Comparison of ENCODE assay signal across 24 cellular contexts in genomic region chr11:99683933-99684332, GRCh38.
A peak's percentile ranks its signal among the peaks of the same experiment; 100 is the strongest.
DNase-seq lines count a peak whose midpoint lies in the region; ATAC-seq and TF ChIP-seq lines count a peak whose summit lies in the region.
"Had no signal": no experiment of that assay in that cellular context is flagged by ENCODE, and none has a peak within 500 bp of the region (broad histone marks: within the 10 kb centered on the region; RNA-seq: fewer than 3 reads in every experiment).

No MANE protein-coding gene starts in this region.

- H3K27me3 ChIP-seq in PC-3 (ENCODE audit: low read length) (peaks cover 6% of the 10 kb centered on the region; the same call in 1 of the 2 replicates), uterus (no peaks in the 10 kb centered on the region)
- H3K27me3 ChIP-seq: body of pancreas, sigmoid colon, thyroid gland had no signal

- no TSS peak for BruUV-seq in PC-3 (replicated peaks; lab: Mats Ljungman, UMichigan)

- H3K4me1 ChIP-seq in PC-3 (ENCODE audit: insufficient read depth, low read length) (no peaks in the 10 kb centered on the region), uterus (no peaks in the 10 kb centered on the region)
- H3K4me1 ChIP-seq: sigmoid colon, thyroid gland had no signal

- H3K9me2 ChIP-seq in PC-3 (replicated peaks; ENCODE audit: low read length): no peaks in the 10 kb centered on the region

- CTCF ChIA-PET in PC-3 (lab: Charles Lee): no interaction called here

- H3K36me3 ChIP-seq in PC-3 (ENCODE audit: low read depth, low read length) (no peaks in the 10 kb centered on the region), uterus (no peaks in the 10 kb centered on the region)
- H3K36me3 ChIP-seq: sigmoid colon, thyroid gland had no signal

- TF ChIP-seq POLR2A in uterus (IDR thresholded peaks at IDR 0.05): no peak

- H3K27ac Mint-ChIP-seq in glutamatergic neuron (ENCODE audit: unreplicated experiment): peak overlapping the region; percentile 1
- no peak overlapping the region for H3K27ac Mint-ChIP-seq in activated T-helper 1 cell treated with anti-CD3 and anti-CD28 coated beads, Interleukin-12 subunit alpha, Interleukin-12 subunit beta, Interleukin-2, Interleukin-4 antibody, amounts not matched to agents 30 ng/mL and 10 ng/mL and 1 ng/mL, durations not matched to agents 14 hours and 24 hours and 36 hours
- H3K27ac Mint-ChIP-seq: CD14-positive monocyte; progenitor cell of endocrine pancreas; stimulated activated naive CD8-positive, alpha-beta T cell treated with anti-CD3 and anti-CD28 coated beads, Interleukin-15, amount 100 ng/mL, for 72 hours; T-helper 17 cell had no signal

- H3K27ac ChIP-seq in PC-3 (ENCODE audit: low read length): no peak overlapping the region
- no peak overlapping the region for H3K27ac ChIP-seq in uterus
- H3K27ac ChIP-seq: body of pancreas, sigmoid colon, thyroid gland had no signal

- H3K4me3 Mint-ChIP-seq in glutamatergic neuron (ENCODE audit: unreplicated experiment): no peak overlapping the region
- no peak overlapping the region for H3K4me3 Mint-ChIP-seq in activated T-helper 1 cell treated with anti-CD3 and anti-CD28 coated beads, Interleukin-12 subunit alpha, Interleukin-12 subunit beta, Interleukin-2, Interleukin-4 antibody, amounts not matched to agents 30 ng/mL and 10 ng/mL and 1 ng/mL, durations not matched to agents 14 hours and 24 hours and 36 hours
- H3K4me3 Mint-ChIP-seq: CD14-positive monocyte; stimulated activated naive CD8-positive, alpha-beta T cell treated with anti-CD3 and anti-CD28 coated beads, Interleukin-15, amount 100 ng/mL, for 72 hours; T-helper 17 cell had no signal

- no peaks in the 10 kb centered on the region for H4K20me1 ChIP-seq in PC-3 (ENCODE audit: low read length)

- ATAC-seq in GM18907 (IDR thresholded peaks at IDR 0.05; ENCODE audit: unreplicated experiment) (peak; percentile 70), GM21526 (IDR thresholded peaks at IDR 0.05; ENCODE audit: low FRiP score, unreplicated experiment) (peak; percentile 58), HG03066 (IDR thresholded peaks at IDR 0.05; ENCODE audit: low read depth, unreplicated experiment) (peak; percentile 67), PC-3 (no peak)
- ATAC-seq: body of pancreas; HepG2; stimulated activated naive CD8-positive, alpha-beta T cell treated with anti-CD3 and anti-CD28 coated beads, Interleukin-15, amount 100 ng/mL, for 72 hours; T-helper 17 cell had no signal

- DNase-seq in glutamatergic neuron (no peak), PC-3 (no peak), uterus (no peak)
- no peak for DNase-seq in activated T-helper 1 cell treated with anti-CD3 and anti-CD28 coated beads, Interleukin-12 subunit alpha, Interleukin-12 subunit beta, Interleukin-2, Interleukin-4 antibody, amounts not matched to agents 30 ng/mL and 10 ng/mL and 1 ng/mL, durations not matched to agents 14 hours and 24 hours and 36 hours (ENCODE audit: low spot score)
- DNase-seq: activated CD4-positive, alpha-beta T cell treated with anti-CD3 and anti-CD28 coated beads for 4 hours; activated CD8-positive, alpha-beta memory T cell treated with anti-CD3 and anti-CD28 coated beads for 24 hours; activated T-cell treated with anti-CD3 and anti-CD28 coated beads, Interleukin-2, amount 50 U/mL, for 1 hour; body of pancreas; cerebellar nuclear complex; kidney; NCI-H1092; NCI-H187 treated with DMSO at 0.1 percent for 48 hours; NCI-H526; RPMI8226; sigmoid colon; stimulated activated naive CD8-positive, alpha-beta T cell treated with anti-CD3 and anti-CD28 coated beads, Interleukin-15, amount 100 ng/mL, for 72 hours; T-helper 17 cell; thyroid gland had no signal

- H3K9me3 ChIP-seq in PC-3 (ENCODE audit: low read length) (no peaks in the 10 kb centered on the region), uterus (no peaks in the 10 kb centered on the region)
- H3K9me3 ChIP-seq: body of pancreas, sigmoid colon, thyroid gland had no signal

- H3F3A ChIP-seq in PC-3 (ENCODE audit: low read length, unreplicated experiment): no peaks in the 10 kb centered on the region

- no peak overlapping the region for H3K9ac ChIP-seq in PC-3 (ENCODE audit: low read length)

- TF ChIP-seq CTCF in glutamatergic neuron (IDR thresholded peaks at IDR 0.05; ENCODE audit: partially characterized antibody, unreplicated experiment) (no peak), PC-3 (conservative IDR thresholded peaks at IDR 0.05; ENCODE audit: low read depth, low read length) (no peak), uterus (IDR thresholded peaks at IDR 0.05) (no peak)

- H3K27me3 Mint-ChIP-seq in glutamatergic neuron (ENCODE audit: unreplicated experiment): no peaks in the 10 kb centered on the region
- no peaks in the 10 kb centered on the region for H3K27me3 Mint-ChIP-seq in activated T-helper 1 cell treated with anti-CD3 and anti-CD28 coated beads, Interleukin-12 subunit alpha, Interleukin-12 subunit beta, Interleukin-2, Interleukin-4 antibody, amounts not matched to agents 30 ng/mL and 10 ng/mL and 1 ng/mL, durations not matched to agents 14 hours and 24 hours and 36 hours (ENCODE audit: insufficient read depth)
- H3K27me3 Mint-ChIP-seq: progenitor cell of endocrine pancreas; stimulated activated naive CD8-positive, alpha-beta T cell treated with anti-CD3 and anti-CD28 coated beads, Interleukin-15, amount 100 ng/mL, for 72 hours; T-helper 17 cell had no signal

- H3K4me3 ChIP-seq in PC-3 (ENCODE audit: low read length) (no peak overlapping the region), uterus (no peak overlapping the region)
- H3K4me3 ChIP-seq: body of pancreas, sigmoid colon, thyroid gland had no signal

- H3K36me3 Mint-ChIP-seq in glutamatergic neuron (ENCODE audit: unreplicated experiment): no peaks in the 10 kb centered on the region
- no peaks in the 10 kb centered on the region for H3K36me3 Mint-ChIP-seq in activated T-helper 1 cell treated with anti-CD3 and anti-CD28 coated beads, Interleukin-12 subunit alpha, Interleukin-12 subunit beta, Interleukin-2, Interleukin-4 antibody, amounts not matched to agents 30 ng/mL and 10 ng/mL and 1 ng/mL, durations not matched to agents 14 hours and 24 hours and 36 hours (ENCODE audit: low read depth)
- H3K36me3 Mint-ChIP-seq: CD14-positive monocyte had no signal

- no peaks in the 10 kb centered on the region for H3K79me2 ChIP-seq in PC-3 (ENCODE audit: low read length)

- POLR2A ChIA-PET in PC-3 (lab: Charles Lee; ENCODE audit: unreplicated experiment): no interaction called here

- no peaks in the 10 kb centered on the region for H3K9me3 Mint-ChIP-seq in glutamatergic neuron (ENCODE audit: unreplicated experiment)
- H3K9me3 Mint-ChIP-seq in activated T-helper 1 cell treated with anti-CD3 and anti-CD28 coated beads, Interleukin-12 subunit alpha, Interleukin-12 subunit beta, Interleukin-2, Interleukin-4 antibody, amounts not matched to agents 30 ng/mL and 10 ng/mL and 1 ng/mL, durations not matched to agents 14 hours and 24 hours and 36 hours: peaks cover 4% of the 10 kb centered on the region

- H3K4me1 Mint-ChIP-seq in glutamatergic neuron (ENCODE audit: low read depth, unreplicated experiment): no peaks in the 10 kb centered on the region
- no peaks in the 10 kb centered on the region for H3K4me1 Mint-ChIP-seq in activated T-helper 1 cell treated with anti-CD3 and anti-CD28 coated beads, Interleukin-12 subunit alpha, Interleukin-12 subunit beta, Interleukin-2, Interleukin-4 antibody, amounts not matched to agents 30 ng/mL and 10 ng/mL and 1 ng/mL, durations not matched to agents 14 hours and 24 hours and 36 hours (ENCODE audit: low read depth)
- H3K4me1 Mint-ChIP-seq: CD14-positive monocyte; stimulated activated naive CD8-positive, alpha-beta T cell treated with anti-CD3 and anti-CD28 coated beads, Interleukin-15, amount 100 ng/mL, for 72 hours; T-helper 17 cell had no signal

- H2AFZ ChIP-seq in PC-3 (ENCODE audit: low read length): no peak overlapping the region

- no peak overlapping the region for H3K4me2 ChIP-seq in PC-3 (ENCODE audit: low read length)

- intact Hi-C loops in PC-3 (cut with micrococcal nuclease) (no loop called here), uterus (cut with DNase I; ENCODE audit: low total_unique reads) (no loop called here)
- intact Hi-C loops in activated T-helper 1 cell treated with anti-CD3 and anti-CD28 coated beads, Interleukin-12 subunit alpha, Interleukin-12 subunit beta, Interleukin-2, Interleukin-4 antibody, amounts not matched to agents 30 ng/mL and 10 ng/mL and 1 ng/mL, durations not matched to agents 14 hours and 24 hours and 36 hours (cut with micrococcal nuclease): no loop called here
